In genomic region chr12:56795163-56795562, GRCh38 we compare ENCODE assay signal across 1 cellular context. TPM values are rescaled to one million over a fixed set of nuclear protein-coding genes. Genes with fewer than 3 reads are reported as not detected.
"Had no signal": no experiment of that assay in that cellular context is flagged by ENCODE, and none has a peak within 500 bp of the region (broad histone marks: within the 10 kb centered on the region; RNA-seq: fewer than 3 reads in every experiment).

No MANE protein-coding gene starts in this region.

RNA-seq across cellular contexts. Expression of gene HSD17B6, which starts 32.0 kb away (rescaled TPM):
- total RNA-seq: left ventricle myocardium inferior had no signal
